Comparison of ENCODE assay signal across 22 cellular contexts in genomic region chr14:49615776-49616175, GRCh38. TPM values are rescaled to one million over a fixed set of nuclear protein-coding genes. Genes with fewer than 3 reads are reported as not detected.
A peak's percentile ranks its signal among the peaks of the same experiment; 100 is the strongest.
DNase-seq lines count a peak whose midpoint lies in the region; ATAC-seq and TF ChIP-seq lines count a peak whose summit lies in the region.
"Had no signal": no experiment of that assay in that cellular context is flagged by ENCODE, and none has a peak within 500 bp of the region (broad histone marks: within the 10 kb centered on the region; RNA-seq: fewer than 3 reads in every experiment).

No MANE protein-coding gene starts in this region.

- 51% methylated on average over 6 of the region's 6 CpGs for WGBS in mammary epithelial cell (ENCODE audit: low coverage, missing lambda C conversion rate)

- H3K4me1 ChIP-seq in mammary epithelial cell (ENCODE audit: insufficient read depth, low read length), result peaks cover 21% of the 10 kb centered on the region
- H3K4me1 ChIP-seq in breast epithelium, result peaks cover 0 to 4% of the 10 kb centered on the region in 2 donors

- peak overlapping the region; percentile 56 for H3K27ac Mint-ChIP-seq in dendritic cell treated with granulocyte-macrophage colony-stimulating factor and Interleukin-4, amounts not matched to agents 40 ng/mL and 50 ng/mL, for 4 days

- intact Hi-C loops in mammary epithelial cell (cut with micrococcal nuclease), result no loop called here
- intact Hi-C loops in breast epithelium (cut with DNase I; ENCODE audit: low total_unique reads), result no loop called here
- intact Hi-C loops in dendritic cell treated with granulocyte-macrophage colony-stimulating factor and Interleukin-4, amounts not matched to agents 40 ng/mL and 50 ng/mL, for 4 days (cut with micrococcal nuclease), result no loop called here

- in situ Hi-C loops in mammary epithelial cell (cut with MboI; ENCODE audit: low sequenced_read_pairs in 2 of 2), result no loop called here

- H3K27me3 ChIP-seq in mammary epithelial cell (ENCODE audit: insufficient read depth, low read length), result no peaks in the 10 kb centered on the region
- H3K27me3 ChIP-seq in breast epithelium, result no peaks in the 10 kb centered on the region
- H3K27me3 ChIP-seq: adrenal gland, brain microvascular endothelial cell had no signal

- peaks cover 62% of the 10 kb centered on the region for H3K79me2 ChIP-seq in mammary epithelial cell (ENCODE audit: insufficient read depth, low read length)

- no peak overlapping the region for H3K4me3 Mint-ChIP-seq in dendritic cell treated with granulocyte-macrophage colony-stimulating factor and Interleukin-4, amounts not matched to agents 40 ng/mL and 50 ng/mL, for 4 days

- CTCF ChIA-PET in mammary epithelial cell (lab: Charles Lee; ENCODE audit: low non-redundant PET), result no interaction called here

- no peak overlapping the region for H3K4me2 ChIP-seq in mammary epithelial cell (ENCODE audit: insufficient read depth, low read depth, low read length)

- H3K4me1 Mint-ChIP-seq in dendritic cell treated with granulocyte-macrophage colony-stimulating factor and Interleukin-4, amounts not matched to agents 40 ng/mL and 50 ng/mL, for 4 days (ENCODE audit: low read depth), result peaks cover 21% of the 10 kb centered on the region

- DNase-seq in mammary epithelial cell (peak; percentile 48), breast epithelium (ENCODE audit: low spot score in 2 of 2) (no peak), NCI-H82 treated with DMSO at 0.1 percent for 48 hours (lab: John Stamatoyannopoulos, UW; ENCODE audit: unreplicated experiment) (peak; percentile 19), Ammon's horn (ENCODE audit: low spot score) (no peak)
- DNase-seq: activated CD4-positive, alpha-beta T cell treated with anti-CD3 and anti-CD28 coated beads, Interleukin-2, amount 50 U/mL, for 4 hours; activated gamma-delta T cell; adrenal gland; brain microvascular endothelial cell; effector memory CD4-positive, alpha-beta T cell; foreskin melanocyte; NCI-H1105; NCI-H2081 treated with DMSO at 0.1 percent for 48 hours; stimulated activated CD4-positive, alpha-beta T cell treated with anti-CD3 and anti-CD28 coated beads, Interleukin-1b, Interleukin-23, amount 100 ng/mL, for 48 hours; substantia nigra; T-helper 2 cell had no signal

- no peak for TF ChIP-seq CTCF in mammary epithelial cell (conservative IDR thresholded peaks at IDR 0.05 in 1 of 2, IDR thresholded peaks at IDR 0.05 in 1 of 2; ENCODE audit: extremely low read depth in 1 of 2, insufficient read depth in 1 of 2, low read depth in 1 of 2, low read length in 2 of 2)
- TF ChIP-seq CTCF in breast epithelium (IDR thresholded peaks at IDR 0.05), result no peak

- no peaks in the 10 kb centered on the region for H3K27me3 Mint-ChIP-seq in dendritic cell treated with granulocyte-macrophage colony-stimulating factor and Interleukin-4, amounts not matched to agents 40 ng/mL and 50 ng/mL, for 4 days
- H3K27me3 Mint-ChIP-seq: IgD-negative memory B cell had no signal

- no peak overlapping the region for H3K9ac ChIP-seq in mammary epithelial cell (ENCODE audit: insufficient read depth, low read length)

- H3K4me3 ChIP-seq in mammary epithelial cell (replicated peaks in 1 of 3; ENCODE audit: insufficient read depth in 1 of 3, low read depth in 2 of 3, low read length in 3 of 3) (no peak overlapping the region), breast epithelium (no peak overlapping the region)
- H3K4me3 ChIP-seq: adrenal gland, skin epidermis had no signal

- no peak for ATAC-seq in GM21576 (IDR thresholded peaks at IDR 0.05; ENCODE audit: unreplicated experiment)
- ATAC-seq in GM18517 (IDR thresholded peaks at IDR 0.05; ENCODE audit: unreplicated experiment), result no peak
- ATAC-seq: HCT116 had no signal

- TF ChIP-seq POLR2A in breast epithelium (IDR thresholded peaks at IDR 0.05), result no peak

- H3K36me3 ChIP-seq in mammary epithelial cell (ENCODE audit: insufficient read depth, low read length) (peaks cover 13% of the 10 kb centered on the region), breast epithelium (no peaks in the 10 kb centered on the region)

- no peaks in the 10 kb centered on the region for H4K20me1 ChIP-seq in mammary epithelial cell (ENCODE audit: insufficient read depth, low read length)

- H3K9me3 Mint-ChIP-seq in dendritic cell treated with granulocyte-macrophage colony-stimulating factor and Interleukin-4, amounts not matched to agents 40 ng/mL and 50 ng/mL, for 4 days, result no peaks in the 10 kb centered on the region
- H3K9me3 Mint-ChIP-seq: IgD-negative memory B cell had no signal

- dilution Hi-C loops in mammary epithelial cell (cut with HindIII; ENCODE audit: low sequenced_read_pairs), result no loop called here

- H2AFZ ChIP-seq in mammary epithelial cell (ENCODE audit: low read depth, low read length), result no peak overlapping the region

- no TSS peak for BruUV-seq in mammary epithelial cell (replicated peaks; lab: Mats Ljungman, UMichigan)

- H3K9me3 ChIP-seq in mammary epithelial cell (replicated peaks; ENCODE audit: insufficient read depth, low read length), result no peaks in the 10 kb centered on the region
- H3K9me3 ChIP-seq in breast epithelium, result no peaks in the 10 kb centered on the region
- H3K9me3 ChIP-seq: adrenal gland had no signal

- H3K36me3 Mint-ChIP-seq in dendritic cell treated with granulocyte-macrophage colony-stimulating factor and Interleukin-4, amounts not matched to agents 40 ng/mL and 50 ng/mL, for 4 days (ENCODE audit: low read depth), result peaks cover 65% of the 10 kb centered on the region

- H3K27ac ChIP-seq in mammary epithelial cell (ENCODE audit: insufficient read depth, low read depth, low read length) (no peak overlapping the region), breast epithelium (no peak overlapping the region)
- H3K27ac ChIP-seq: adrenal gland, brain microvascular endothelial cell, C4-2B, skin epidermis had no signal

RNA-seq across cellular contexts. Expression of gene RPL36AL, which starts 4.7 kb away (rescaled TPM):
- total RNA-seq in mammary epithelial cell (100 to 1,000 TPM in 1 of 2 donors, 10 to 100 TPM in 1; 78.7 to 214 TPM), breast epithelium (100 to 1,000 TPM; 161 to 303 (median 269) TPM)
- 372 TPM for polyA plus RNA-seq in mammary epithelial cell
- polyA minus RNA-seq in mammary epithelial cell, result 49.3 TPM

RNA-seq across cellular contexts. Expression of gene MGAT2, which starts 4.8 kb away (rescaled TPM):
- total RNA-seq in mammary epithelial cell (10 to 100 TPM; 40.5 to 41.8 TPM), breast epithelium (10 to 100 TPM; 21.6 to 24.9 (median 22.1) TPM)
- 27.0 TPM for polyA plus RNA-seq in mammary epithelial cell
- polyA minus RNA-seq in mammary epithelial cell, result 34.5 TPM

RNA-seq across cellular contexts. Expression of gene LRR1, which starts 17.0 kb away (rescaled TPM):
- total RNA-seq in mammary epithelial cell (10 to 100 TPM in 1 of 2 donors, 1 to 10 TPM in 1; 8.3 to 20.7 TPM), breast epithelium (1 to 10 TPM; 7.9 to 9.8 (median 9.2) TPM)
- polyA plus RNA-seq in mammary epithelial cell, result 18.0 TPM
- polyA minus RNA-seq in mammary epithelial cell, result 14.0 TPM

RNA-seq across cellular contexts. Expression of gene DNAAF2, which starts 19.3 kb away (rescaled TPM):
- total RNA-seq in mammary epithelial cell (10 to 100 TPM in 1 of 2 donors, 1 to 10 TPM in 1; 7.9 to 10.5 TPM), breast epithelium (10 to 100 TPM in 2 of 3 donors, 1 to 10 TPM in 1; 7.2 to 15.8 (median 12.1) TPM)
- 6.0 TPM for polyA plus RNA-seq in mammary epithelial cell
- polyA minus RNA-seq in mammary epithelial cell, result 2.2 TPM

RNA-seq across cellular contexts. Expression of gene RPS29, which starts 29.6 kb away (rescaled TPM):
- total RNA-seq in mammary epithelial cell, result 1,000 to 10,000 TPM; 1,150 to 1,610 TPM
- 8,703 TPM for polyA plus RNA-seq in mammary epithelial cell
- 952 TPM for polyA minus RNA-seq in mammary epithelial cell
- total RNA-seq in breast epithelium, result over 10,000 TPM in 2 of 3 donors, 1,000 to 10,000 TPM in 1; 6,323 to 14,663 (median 13,626) TPM

Comparison
In these comparisons a context has a peak if more than half of its experiments do, and no peak if none do; other contexts are left out.
1. DNase-seq: peak in mammary epithelial cell (single experiment) and NCI-H82 treated with DMSO at 0.1 percent for 48 hours (single experiment); none in breast epithelium (0 of 2) and Ammon's horn (single experiment).